ENCODE assay signal across 10 cellular contexts in the genomic region with DNA sequence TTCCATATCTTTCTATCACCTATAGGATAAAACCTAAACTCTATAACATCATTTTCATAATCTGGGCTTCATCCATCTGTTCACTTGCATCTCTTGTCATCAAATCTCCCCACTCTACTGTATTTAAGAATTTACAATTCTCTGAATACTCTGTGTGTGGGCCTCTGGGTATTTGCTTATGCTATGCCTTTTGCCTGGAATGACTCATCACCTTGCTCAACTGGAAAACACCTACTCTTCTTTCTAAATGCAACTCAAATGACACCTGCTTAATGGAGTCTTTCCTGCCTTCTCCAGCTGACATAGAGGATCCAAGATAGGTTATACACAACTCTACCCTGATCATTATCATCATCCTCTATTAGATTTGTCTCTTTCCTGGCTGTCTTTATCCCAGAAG.
DNase-seq lines count a peak whose midpoint lies in the region; ATAC-seq, FAIRE-seq and TF ChIP-seq lines count a peak whose summit lies in the region.
"Had no signal": no experiment of that assay in that cellular context is flagged by ENCODE, and none has a peak within 500 bp of the region (broad histone marks: within the 10 kb centered on the region; RNA-seq: fewer than 3 reads in every experiment).

No MANE protein-coding gene starts in this region.

- no peak for FAIRE-seq in kidney (lab: Jason Lieb, UNC)

- H3K27me3 Mint-ChIP-seq in endothelial cell (ENCODE audit: unreplicated experiment) = no peaks in the 10 kb centered on the region

- no peak overlapping the region for H3K56ac ChIP-seq in mesendoderm (ENCODE audit: low read length)

- no peaks in the 10 kb centered on the region for H3K36me3 Mint-ChIP-seq in endothelial cell (ENCODE audit: low read depth, unreplicated experiment)

- H3K79me1 ChIP-seq in mesendoderm (ENCODE audit: low read length) = no peaks in the 10 kb centered on the region

- H3K18ac ChIP-seq in mesendoderm (ENCODE audit: low read length) = no peak overlapping the region

- no peaks in the 10 kb centered on the region for H3K4me1 Mint-ChIP-seq in endothelial cell (ENCODE audit: unreplicated experiment)

- H3K4me3 ChIP-seq in mesendoderm (ENCODE audit: low read length) = no peak overlapping the region
- H3K4me3 ChIP-seq in kidney (ENCODE audit: low read length in 2 of 2) = no peak overlapping the region
- H3K4me3 ChIP-seq: gastrocnemius medialis, prostate gland had no signal

- TF ChIP-seq CTCF in kidney (IDR thresholded peaks at IDR 0.05; ENCODE audit: borderline replicate concordance, extremely low read depth, insufficient read depth) (no peak), endothelial cell (IDR thresholded peaks at IDR 0.05; ENCODE audit: unreplicated experiment) (no peak)

- H3K27ac ChIP-seq in mesendoderm (ENCODE audit: low read depth, low read length) (no peak overlapping the region), kidney (ENCODE audit: low read depth in 2 of 2, low read length in 2 of 2) (no peak overlapping the region)
- H3K27ac ChIP-seq: gastrocnemius medialis, prostate gland had no signal

- H3K4me3 Mint-ChIP-seq in endothelial cell (ENCODE audit: unreplicated experiment) = no peak overlapping the region

- no peaks in the 10 kb centered on the region for H3K9me3 Mint-ChIP-seq in endothelial cell (ENCODE audit: unreplicated experiment)

- no peaks in the 10 kb centered on the region for H3K9me3 ChIP-seq in kidney (ENCODE audit: control insufficient read depth in 1 of 2, low read length in 2 of 2)
- H3K9me3 ChIP-seq: gastrocnemius medialis, prostate gland had no signal

- H3K4me1 ChIP-seq in mesendoderm (ENCODE audit: control insufficient read depth, low read depth, low read length) (no peaks in the 10 kb centered on the region), kidney (ENCODE audit: control insufficient read depth in 1 of 2, insufficient read depth in 1 of 2, low read depth in 1 of 2, low read length in 2 of 2) (no peaks in the 10 kb centered on the region)
- H3K4me1 ChIP-seq: gastrocnemius medialis, prostate gland had no signal

- no peak overlapping the region for H2AK5ac ChIP-seq in mesendoderm (ENCODE audit: low read length)

- H2BK15ac ChIP-seq in mesendoderm (replicated peaks; ENCODE audit: low read depth) = no peak overlapping the region

- H3K9ac ChIP-seq in mesendoderm (ENCODE audit: low read length) (no peak overlapping the region), kidney (ENCODE audit: low read length in 2 of 2) (no peak overlapping the region)

- intact Hi-C loops in kidney (cut with DNase I) = no loop called here

- H4K5ac ChIP-seq in mesendoderm (ENCODE audit: low read length) = no peak overlapping the region

- H3K4me2 ChIP-seq in mesendoderm (ENCODE audit: low read length) = no peak overlapping the region

- DNase-seq in NCI-H2029 treated with DMSO at 0.1 percent for 48 hours (lab: John Stamatoyannopoulos, UW) (peak; percentile 11), mesendoderm (peak; percentile 26), kidney (no peak), endothelial cell (ENCODE audit: low spot score) (no peak), SHP77 (lab: John Stamatoyannopoulos, UW) (no peak)
- DNase-seq in activated CD4-positive, alpha-beta T cell treated with anti-CD3 and anti-CD28 coated beads for 48 hours = no peak
- DNase-seq: gastrocnemius medialis had no signal

- no peak overlapping the region for H2BK5ac ChIP-seq in mesendoderm (ENCODE audit: low read length)

- ATAC-seq in GM19023 (IDR thresholded peaks at IDR 0.05; ENCODE audit: unreplicated experiment) (peak; percentile 95), HG02678 (IDR thresholded peaks at IDR 0.05; ENCODE audit: unreplicated experiment) (peak; percentile 91)
- ATAC-seq: gastrocnemius medialis had no signal

- no peak overlapping the region for H3K27ac Mint-ChIP-seq in endothelial cell (ENCODE audit: unreplicated experiment)

- H2BK120ac ChIP-seq in mesendoderm (ENCODE audit: low read depth, low read length) = no peak overlapping the region

- no peak overlapping the region for H3K4ac ChIP-seq in mesendoderm (ENCODE audit: low read depth, low read length)

- H3K27me3 ChIP-seq in mesendoderm (ENCODE audit: insufficient read depth, low read length, poor library complexity) = no peaks in the 10 kb centered on the region
- H3K27me3 ChIP-seq: gastrocnemius medialis had no signal

- no peak overlapping the region for H4K8ac ChIP-seq in mesendoderm (ENCODE audit: low read depth, low read length)

- H3K36me3 ChIP-seq in mesendoderm (ENCODE audit: control insufficient read depth, insufficient read depth, low read length) (no peaks in the 10 kb centered on the region), kidney (ENCODE audit: control insufficient read depth in 1 of 2, insufficient read depth in 2 of 2, low read length in 2 of 2) (no peaks in the 10 kb centered on the region)
- H3K36me3 ChIP-seq: gastrocnemius medialis, prostate gland had no signal

- no peaks in the 10 kb centered on the region for H3K79me2 ChIP-seq in mesendoderm (ENCODE audit: control insufficient read depth, insufficient read depth, low read length)

- H3K23ac ChIP-seq in mesendoderm (ENCODE audit: low read length) = no peak overlapping the region

Comparison
In these comparisons a context has a peak if more than half of its experiments do, and no peak if none do; other contexts are left out.
1. DNase-seq: peak in NCI-H2029 treated with DMSO at 0.1 percent for 48 hours (single experiment) and mesendoderm (single experiment); none in activated CD4-positive, alpha-beta T cell treated with anti-CD3 and anti-CD28 coated beads for 48 hours (single experiment), kidney (single experiment), endothelial cell (single experiment) and SHP77 (0 of 2).